ENCODE assay signal across 1 cellular context in genomic region chr15:39574416-39574815, GRCh38.
TF ChIP-seq lines count a peak whose summit lies in the region.

No MANE protein-coding gene starts in this region.

TF ChIP-seq in SK-N-SH treated with all-trans-retinoic acid at 6 μM for 48 hours, 23 proteins besides CTCF, POLR2A, EP300 and RAD21 (continued from another document):
- TF ChIP-seq TSHZ2 (CRISPR knock-in tag; IDR thresholded peaks at IDR 0.05) = no peak
- no peak for TF ChIP-seq GLIS3 (CRISPR knock-in tag; IDR thresholded peaks at IDR 0.05)
- TF ChIP-seq TOX (CRISPR knock-in tag; IDR thresholded peaks at IDR 0.05; ENCODE audit: borderline replicate concordance) = no peak
- no peak for TF ChIP-seq SNAI2 (CRISPR knock-in tag; IDR thresholded peaks at IDR 0.05)
